7 cellular contexts compared by ENCODE assay signal in the genomic region with DNA sequence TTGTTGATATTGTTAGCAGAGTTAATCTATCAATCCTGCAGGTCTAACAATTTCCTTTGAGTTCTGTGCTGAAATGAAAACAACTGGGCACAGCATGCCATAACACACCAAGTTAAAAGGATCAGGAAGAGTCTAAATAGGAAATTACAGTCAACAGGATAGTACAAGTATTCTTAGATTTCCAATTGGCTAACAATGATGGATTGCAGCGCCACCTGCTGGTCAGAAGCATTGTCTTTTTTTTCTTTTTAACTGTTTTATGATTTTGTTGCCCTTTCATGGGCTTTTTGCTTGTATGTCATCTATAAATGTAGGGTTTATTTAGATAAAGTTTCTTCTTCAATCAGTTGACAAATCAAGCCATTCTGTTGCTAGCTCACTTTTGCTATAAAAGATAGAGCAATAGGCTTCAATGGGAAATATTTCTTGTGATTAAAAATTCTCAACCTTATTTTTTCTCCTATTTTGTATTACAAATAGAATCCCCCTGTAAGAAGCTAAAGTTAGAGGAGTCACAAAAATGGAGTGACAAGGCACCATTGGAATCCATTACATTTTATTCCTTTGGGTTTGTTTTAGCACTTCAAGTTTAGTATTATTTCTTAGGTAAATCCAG. TPM values are rescaled to one million over a fixed set of nuclear protein-coding genes. Genes with fewer than 3 reads are reported as not detected.
DNase-seq lines count a peak whose midpoint lies in the region; ATAC-seq, FAIRE-seq and TF ChIP-seq lines count a peak whose summit lies in the region.

No MANE protein-coding gene starts in this region.

- ATAC-seq in PC-3 (no peak), left cardiac atrium (no peak), gastrocnemius medialis (no peak), HG02571 (IDR thresholded peaks at IDR 0.05; ENCODE audit: unreplicated experiment) (no peak)

- H3K79me2 ChIP-seq in PC-3 (ENCODE audit: low read length) = no peaks in the 10 kb centered on the region

- no peak overlapping the region for H3K27ac ChIP-seq in PC-3 (ENCODE audit: low read length)
- no peak overlapping the region for H3K27ac ChIP-seq in gastrocnemius medialis

- no peaks in the 10 kb centered on the region for H3K9me3 ChIP-seq in PC-3 (ENCODE audit: low read length)
- H3K9me3 ChIP-seq in gastrocnemius medialis = no peaks in the 10 kb centered on the region

- FAIRE-seq in G401.6 (lab: Jason Lieb, UNC) = peak; percentile 97

- in situ Hi-C loops in gastrocnemius medialis (cut with MboI; ENCODE audit: low sequenced_read_pairs in 4 of 4) = loop anchor here in 1 of 4 donors (25.0 kb wide), 1 partner anchor 1482 kb away; no protein-coding TSS in a partner anchor

- no peak for TF ChIP-seq POLR2A in gastrocnemius medialis (IDR thresholded peaks at IDR 0.05)

- H3K4me3 ChIP-seq in PC-3 (ENCODE audit: low read length) (no peak overlapping the region), gastrocnemius medialis (no peak overlapping the region)

- H3K27me3 ChIP-seq in PC-3 (ENCODE audit: low read length) (no peaks in the 10 kb centered on the region), gastrocnemius medialis (no peaks in the 10 kb centered on the region)

- H3K36me3 ChIP-seq in PC-3 (ENCODE audit: low read depth, low read length) (no peaks in the 10 kb centered on the region), gastrocnemius medialis (no peaks in the 10 kb centered on the region)

- no peak overlapping the region for H3K4me2 ChIP-seq in PC-3 (ENCODE audit: low read length)

- no peak overlapping the region for H3K9ac ChIP-seq in PC-3 (ENCODE audit: low read length)

- H3K9me2 ChIP-seq in PC-3 (replicated peaks; ENCODE audit: low read length) = no peaks in the 10 kb centered on the region

- H2AFZ ChIP-seq in PC-3 (ENCODE audit: low read length) = no peak overlapping the region

- TF ChIP-seq CTCF in PC-3 (conservative IDR thresholded peaks at IDR 0.05; ENCODE audit: low read depth, low read length) (peak; percentile 89), gastrocnemius medialis (IDR thresholded peaks at IDR 0.05 in 4 of 5, conservative IDR thresholded peaks at IDR 0.05 in 1 of 5) (peak in 4 of 5 experiments; percentile 55 to 76 (median 64))

- DNase-seq in HS-27A (ENCODE audit: low read depth) (peak; percentile 1), PC-3 (peak; percentile 77), left cardiac atrium (peak; percentile 49), gastrocnemius medialis (no peak)
- peak; percentile 18 for DNase-seq in activated gamma-delta T cell treated with anti-CD3 and anti-CD28 coated beads, Interleukin-2, amount 50 U/mL, for 16 hours (ENCODE audit: low read depth)

- CTCF ChIA-PET in PC-3 (lab: Charles Lee) = no interaction called here

- H4K20me1 ChIP-seq in PC-3 (ENCODE audit: low read length) = no peaks in the 10 kb centered on the region

- intact Hi-C loops in PC-3 (cut with micrococcal nuclease) (loop anchor here (2.0 to 5.0 kb wide), 3 partner anchors 779 to 1482 kb away; partner anchors contain the start of gene STAM2), left cardiac atrium (cut with DNase I) (loop anchor here in 1 of 2 donors (5.0 kb wide), 1 partner anchor 1482 kb away; no protein-coding TSS in a partner anchor), gastrocnemius medialis (cut with DNase I; ENCODE audit: low total_unique reads) (loop anchor here (2.0 to 5.0 kb wide), 2 partner anchors 1342 to 1483 kb away; partner anchors contain the start of gene STAM2)

- POLR2A ChIA-PET in PC-3 (lab: Charles Lee; ENCODE audit: unreplicated experiment) = no interaction called here

- no peaks in the 10 kb centered on the region for H3F3A ChIP-seq in PC-3 (ENCODE audit: low read length, unreplicated experiment)

- H3K4me1 ChIP-seq in PC-3 (ENCODE audit: insufficient read depth, low read length) (no peaks in the 10 kb centered on the region), gastrocnemius medialis (no peaks in the 10 kb centered on the region)

- no TSS peak for BruUV-seq in PC-3 (replicated peaks; lab: Mats Ljungman, UMichigan)

RNA-seq across cellular contexts. Expression of gene RPRM, which starts 40.8 kb away (rescaled TPM):
- total RNA-seq in PC-3 (2014; rRNA removed) (1.4 and 2.6 TPM in 2 replicates), left cardiac atrium (under 1 TPM in 1 of 2 donors, not detected in 1; 0.44 TPM), gastrocnemius medialis (not detected)

Comparison
In these comparisons a context has a peak if more than half of its experiments do, and no peak if none do; other contexts are left out.
1. DNase-seq: peak in HS-27A (single experiment), PC-3 (single experiment), activated gamma-delta T cell treated with anti-CD3 and anti-CD28 coated beads, Interleukin-2, amount 50 U/mL, for 16 hours (single experiment) and left cardiac atrium (single experiment); none in gastrocnemius medialis (0 of 2).